In the genomic region with DNA sequence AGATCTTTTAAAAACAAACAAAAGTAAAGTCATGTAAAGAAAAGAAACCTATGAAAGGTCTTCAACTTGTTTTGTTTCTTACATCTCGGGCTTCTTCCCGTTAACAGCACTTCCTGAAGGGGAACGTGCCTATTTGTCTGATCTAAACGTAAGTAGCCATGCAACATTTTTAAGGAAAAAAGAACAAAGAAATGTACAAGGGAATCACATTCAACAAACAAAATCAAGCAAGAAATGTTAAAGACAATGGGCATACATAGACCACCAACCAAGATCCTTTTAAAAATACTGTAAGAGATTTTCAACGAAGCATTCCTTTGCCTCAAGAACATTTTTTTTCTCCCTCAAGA, we compare ENCODE assay signal across 8 cellular contexts.
DNase-seq lines count a peak whose midpoint lies in the region; ATAC-seq, FAIRE-seq and TF ChIP-seq lines count a peak whose summit lies in the region.

No MANE protein-coding gene starts in this region.

- peaks cover 10% of the 10 kb centered on the region for H3K4me1 Mint-ChIP-seq in dendritic cell treated with granulocyte-macrophage colony-stimulating factor and Interleukin-4, amounts not matched to agents 40 ng/mL and 50 ng/mL, for 4 days (ENCODE audit: low read depth)

- no peaks in the 10 kb centered on the region for H3K9me3 Mint-ChIP-seq in dendritic cell treated with granulocyte-macrophage colony-stimulating factor and Interleukin-4, amounts not matched to agents 40 ng/mL and 50 ng/mL, for 4 days

- ATAC-seq in HG03196 (IDR thresholded peaks at IDR 0.05; ENCODE audit: unreplicated experiment): no peak

- TF ChIP-seq EP300 in ovary (IDR thresholded peaks at IDR 0.05): no peak

- H3K36me3 Mint-ChIP-seq in dendritic cell treated with granulocyte-macrophage colony-stimulating factor and Interleukin-4, amounts not matched to agents 40 ng/mL and 50 ng/mL, for 4 days (ENCODE audit: low read depth): no peaks in the 10 kb centered on the region

- intact Hi-C loops in dendritic cell treated with granulocyte-macrophage colony-stimulating factor and Interleukin-4, amounts not matched to agents 40 ng/mL and 50 ng/mL, for 4 days (cut with micrococcal nuclease): no loop called here
- intact Hi-C loops in ovary (cut with DNase I): no loop called here

- H3K27me3 Mint-ChIP-seq in dendritic cell treated with granulocyte-macrophage colony-stimulating factor and Interleukin-4, amounts not matched to agents 40 ng/mL and 50 ng/mL, for 4 days: no peaks in the 10 kb centered on the region

- TF ChIP-seq POLR2A in NB4 (IDR thresholded peaks at IDR 0.05; ENCODE audit: extremely low read depth, insufficient read length) (no peak), ovary (IDR thresholded peaks at IDR 0.05) (no peak)

- H3K4me1 ChIP-seq in ovary (ENCODE audit: insufficient read depth): no peaks in the 10 kb centered on the region

- DNase-seq in EL (peak; percentile 48), NB4 (ENCODE audit: low read depth) (peak; percentile 41), ovary (no peak), HTR-8/SVneo (ENCODE audit: insufficient read length, low spot score) (no peak), ureter (ENCODE audit: low spot score) (no peak)
- DNase-seq in stimulated activated CD4-positive, alpha-beta T cell treated with anti-CD3 and anti-CD28 coated beads, Interleukin-2, amount 100 ng/mL, for 48 hours: no peak

- TF ChIP-seq CTCF in NB4 (IDR thresholded peaks at IDR 0.05; ENCODE audit: low read depth, low read length): no peak
- no peak for TF ChIP-seq CTCF in ovary (IDR thresholded peaks at IDR 0.05)

- no peaks in the 10 kb centered on the region for H3K9me3 ChIP-seq in ovary

- peak overlapping the region; percentile 48 for H3K4me3 ChIP-seq in NB4 (ENCODE audit: low read depth, low read length)
- H3K4me3 ChIP-seq in ovary: peak overlapping the region; percentile 32

- H3K27ac Mint-ChIP-seq in dendritic cell treated with granulocyte-macrophage colony-stimulating factor and Interleukin-4, amounts not matched to agents 40 ng/mL and 50 ng/mL, for 4 days: peak overlapping the region; percentile 81

- H3K4me3 Mint-ChIP-seq in dendritic cell treated with granulocyte-macrophage colony-stimulating factor and Interleukin-4, amounts not matched to agents 40 ng/mL and 50 ng/mL, for 4 days: peak overlapping the region; percentile 77

- H3K27me3 ChIP-seq in ovary: no peaks in the 10 kb centered on the region

- FAIRE-seq in HTR-8/SVneo (lab: Jason Lieb, UNC): no peak

- no peaks in the 10 kb centered on the region for H3K36me3 ChIP-seq in ovary

- 15 to 26% (median 20%) methylated on average over 5 of the region's 5 CpGs for WGBS in ovary, 3 donors

- no peak overlapping the region for H3K27ac ChIP-seq in ovary

Comparison
In these comparisons a context has a peak if more than half of its experiments do, and no peak if none do; other contexts are left out.
1. DNase-seq: peak in EL (single experiment) and NB4 (single experiment); none in ovary (0 of 5), stimulated activated CD4-positive, alpha-beta T cell treated with anti-CD3 and anti-CD28 coated beads, Interleukin-2, amount 100 ng/mL, for 48 hours (0 of 2), HTR-8/SVneo (single experiment) and ureter (single experiment).